Comparison of ENCODE assay signal across 8 cellular contexts in the genomic region with DNA sequence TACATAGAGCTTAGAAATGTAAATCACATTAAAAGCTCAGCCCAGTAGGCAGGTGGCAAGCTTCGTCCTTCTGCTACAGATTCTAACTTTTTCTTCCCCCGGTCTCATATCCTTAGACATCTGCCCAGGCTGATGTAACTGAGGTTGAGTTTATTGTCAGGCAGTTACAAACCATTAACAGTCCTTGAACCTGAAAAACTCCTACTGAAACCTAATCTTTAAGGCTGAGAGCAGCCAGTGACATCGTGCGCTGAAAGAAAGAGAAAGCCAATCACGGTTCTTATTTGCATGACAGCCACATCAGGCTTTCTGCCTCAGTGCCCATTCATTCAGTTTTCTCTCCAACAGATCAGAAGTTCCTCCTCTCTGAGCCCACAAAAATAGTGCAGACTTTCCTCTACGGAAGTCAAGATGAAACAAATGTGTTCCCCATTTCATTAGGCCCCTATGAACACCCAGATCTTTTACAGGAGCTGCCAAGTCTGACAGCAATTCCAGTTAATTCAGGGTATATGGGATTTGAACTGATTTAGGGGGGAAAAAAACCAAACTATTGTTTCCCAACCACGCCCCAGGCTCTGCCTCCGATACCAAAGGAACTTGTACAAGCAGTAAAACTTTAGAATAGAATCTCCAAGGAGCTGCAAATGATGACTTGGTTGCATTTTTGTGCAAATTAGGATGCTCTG. TPM values are rescaled to one million over a fixed set of nuclear protein-coding genes. Genes with fewer than 3 reads are reported as not detected.
A peak's percentile ranks its signal among the peaks of the same experiment; 100 is the strongest.
DNase-seq lines count a peak whose midpoint lies in the region; ATAC-seq lines count a peak whose summit lies in the region.

A gene with protein sequence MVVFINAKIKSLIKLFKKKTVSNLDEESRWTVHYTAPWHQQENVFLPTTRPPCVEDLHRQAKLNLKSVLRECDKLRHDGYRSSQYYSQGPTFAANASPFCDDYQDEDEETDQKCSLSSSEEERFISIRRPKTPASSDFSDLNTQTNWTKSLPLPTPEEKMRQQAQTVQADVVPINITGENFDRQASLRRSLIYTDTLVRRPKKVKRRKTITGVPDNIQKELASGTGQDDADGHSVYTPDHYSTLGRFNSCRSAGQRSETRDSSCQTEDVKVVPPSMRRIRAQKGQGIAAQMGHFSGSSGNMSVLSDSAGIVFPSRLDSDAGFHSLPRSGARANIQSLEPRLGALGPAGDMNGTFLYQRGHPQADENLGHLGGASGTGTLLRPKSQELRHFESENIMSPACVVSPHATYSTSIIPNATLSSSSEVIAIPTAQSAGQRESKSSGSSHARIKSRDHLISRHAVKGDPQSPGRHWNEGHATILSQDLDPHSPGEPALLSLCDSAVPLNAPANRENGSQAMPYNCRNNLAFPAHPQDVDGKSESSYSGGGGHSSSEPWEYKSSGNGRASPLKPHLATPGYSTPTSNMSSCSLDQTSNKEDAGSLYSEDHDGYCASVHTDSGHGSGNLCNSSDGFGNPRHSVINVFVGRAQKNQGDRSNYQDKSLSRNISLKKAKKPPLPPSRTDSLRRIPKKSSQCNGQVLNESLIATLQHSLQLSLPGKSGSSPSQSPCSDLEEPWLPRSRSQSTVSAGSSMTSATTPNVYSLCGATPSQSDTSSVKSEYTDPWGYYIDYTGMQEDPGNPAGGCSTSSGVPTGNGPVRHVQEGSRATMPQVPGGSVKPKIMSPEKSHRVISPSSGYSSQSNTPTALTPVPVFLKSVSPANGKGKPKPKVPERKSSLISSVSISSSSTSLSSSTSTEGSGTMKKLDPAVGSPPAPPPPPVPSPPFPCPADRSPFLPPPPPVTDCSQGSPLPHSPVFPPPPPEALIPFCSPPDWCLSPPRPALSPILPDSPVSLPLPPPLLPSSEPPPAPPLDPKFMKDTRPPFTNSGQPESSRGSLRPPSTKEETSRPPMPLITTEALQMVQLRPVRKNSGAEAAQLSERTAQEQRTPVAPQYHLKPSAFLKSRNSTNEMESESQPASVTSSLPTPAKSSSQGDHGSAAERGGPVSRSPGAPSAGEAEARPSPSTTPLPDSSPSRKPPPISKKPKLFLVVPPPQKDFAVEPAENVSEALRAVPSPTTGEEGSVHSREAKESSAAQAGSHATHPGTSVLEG (N-terminal part only) (minus strand): TSS at position 192 of the 689 bp plus-strand sequence. CDS start 204 bp downstream, outside the sequence.

- H3K4me3 Mint-ChIP-seq in effector memory CD8-positive, alpha-beta T cell: no peak within 1 kb of the TSS

- no peak within 1 kb of the TSS for H3K27ac Mint-ChIP-seq in effector memory CD8-positive, alpha-beta T cell

- H3K4me1 ChIP-seq in ES-I3 (ENCODE audit: insufficient read depth, low read length): peaks cover 33% of the 10 kb centered on the region

- no peaks in the 10 kb centered on the region for H3K36me3 Mint-ChIP-seq in effector memory CD8-positive, alpha-beta T cell (ENCODE audit: insufficient read depth)

- H3K9me3 Mint-ChIP-seq in effector memory CD8-positive, alpha-beta T cell: no peaks in the 10 kb centered on the region

- peaks cover 4% of the 10 kb centered on the region; the same call in 1 of the 2 replicates for H3K36me3 ChIP-seq in ES-I3 (ENCODE audit: insufficient read depth, low read length)

- H3K9ac ChIP-seq in ES-I3 (ENCODE audit: low read depth, low read length): peak within 1 kb of the TSS; percentile 36

- H3K4me1 Mint-ChIP-seq in effector memory CD8-positive, alpha-beta T cell (ENCODE audit: low read depth in 2 of 2): no peaks in the 10 kb centered on the region

- H3K9me3 ChIP-seq in ES-I3 (ENCODE audit: control insufficient read depth, insufficient read depth, low read length): no peaks in the 10 kb centered on the region

- peak; percentile 97 for DNase-seq in KBM-7
- no peak for DNase-seq in dermis blood vessel endothelial cell
- DNase-seq in medulla oblongata (ENCODE audit: extremely low spot score): peak; percentile 71
- DNase-seq in AG08395 (ENCODE audit: low spot score): no peak
- no peak for DNase-seq in NK-92 treated with Interleukin-12 subunit alpha and Interleukin-12 subunit beta, amount 100 ng/mL, for 24 hours (lab: John Stamatoyannopoulos, UW)
- no peak for DNase-seq in effector memory CD8-positive, alpha-beta T cell

- in situ Hi-C loops in KBM-7 (cut with MboI; ENCODE audit: low pct_unique_long_range_greater_than_20kb, low sequenced_read_pairs): no loop called here

- H3K27me3 Mint-ChIP-seq in effector memory CD8-positive, alpha-beta T cell: peaks cover 30 to 46% of the 10 kb centered on the region in 2 donors

- peak; percentile 95 for ATAC-seq in GM21717 (IDR thresholded peaks at IDR 0.05; ENCODE audit: unreplicated experiment)
- no peak for ATAC-seq in effector memory CD8-positive, alpha-beta T cell (replicated peaks)

RNA-seq across cellular contexts. Expression of the gene that starts here (rescaled TPM):
- total RNA-seq in dermis blood vessel endothelial cell: 45.1 and 78.7 TPM in 2 replicates

Comparison
In these comparisons a context has a peak if more than half of its experiments do, and no peak if none do; other contexts are left out.
1. DNase-seq: peak in KBM-7 (single experiment) and medulla oblongata (single experiment); none in dermis blood vessel endothelial cell (single experiment), AG08395 (single experiment), NK-92 treated with Interleukin-12 subunit alpha and Interleukin-12 subunit beta, amount 100 ng/mL, for 24 hours (single experiment) and effector memory CD8-positive, alpha-beta T cell (0 of 3).